Comparison of ENCODE assay signal across 8 cellular contexts in genomic region chr15:31214864-31215489, GRCh38.
DNase-seq lines count a peak whose midpoint lies in the region; ATAC-seq, FAIRE-seq and TF ChIP-seq lines count a peak whose summit lies in the region.

No MANE protein-coding gene starts in this region.

- H3K4me1 ChIP-seq in KMS-11 (ENCODE audit: low read depth, poor library complexity, severe bottlenecking) (peaks cover 45% of the 10 kb centered on the region), mesendoderm (ENCODE audit: control insufficient read depth, low read depth, low read length) (no peaks in the 10 kb centered on the region), upper lobe of right lung (peaks cover 36% of the 10 kb centered on the region)

- H3K27ac Mint-ChIP-seq in Calu3 (ENCODE audit: unreplicated experiment): no peak overlapping the region

- no peak overlapping the region for H4K8ac ChIP-seq in mesendoderm (ENCODE audit: low read depth, low read length)

- H3K27me3 ChIP-seq in KMS-11 (ENCODE audit: insufficient read depth, low read depth) (no peaks in the 10 kb centered on the region), mesendoderm (ENCODE audit: insufficient read depth, low read length, poor library complexity) (no peaks in the 10 kb centered on the region), upper lobe of right lung (no peaks in the 10 kb centered on the region)

- no peaks in the 10 kb centered on the region for H3K36me3 ChIP-seq in KMS-11 (ENCODE audit: insufficient read depth)
- no peaks in the 10 kb centered on the region for H3K36me3 ChIP-seq in mesendoderm (ENCODE audit: control insufficient read depth, insufficient read depth, low read length)
- no peaks in the 10 kb centered on the region for H3K36me3 ChIP-seq in upper lobe of right lung

- H4K20me1 ChIP-seq in KMS-11 (ENCODE audit: insufficient read depth): no peaks in the 10 kb centered on the region

- H3K4me3 ChIP-seq in KMS-11 (IDR thresholded peaks at IDR 0.05; ENCODE audit: insufficient read depth, low read depth, low read length) (no peak overlapping the region), cardiac fibroblast (replicated peaks in 1 of 2; ENCODE audit: low read depth in 2 of 2, low read length in 2 of 2) (peak overlapping the region in 1 of 2 donors; percentile 38), mesendoderm (ENCODE audit: low read length) (no peak overlapping the region), upper lobe of right lung (peak overlapping the region; percentile 63)

- CTCF ChIA-PET in Calu3 (lab: Charles Lee): interaction anchor here (0.8 to 2.0 kb wide), 4 partner anchors 114 to 275 kb away, joined by 3 to 12 read pairs (median 4); no protein-coding TSS in a partner anchor

- no peak overlapping the region for H3K18ac ChIP-seq in mesendoderm (ENCODE audit: low read length)

- no peaks in the 10 kb centered on the region for H3K79me1 ChIP-seq in mesendoderm (ENCODE audit: low read length)

- no peak overlapping the region for H2BK15ac ChIP-seq in mesendoderm (replicated peaks; ENCODE audit: low read depth)

- H3K27me3 Mint-ChIP-seq in Calu3 (ENCODE audit: unreplicated experiment): no peaks in the 10 kb centered on the region

- no peak overlapping the region for H2BK5ac ChIP-seq in mesendoderm (ENCODE audit: low read length)

- H2AFZ ChIP-seq in KMS-11 (ENCODE audit: low read depth): no peak overlapping the region; the same call in 1 of the 2 replicates

- peak overlapping the region; percentile 57 for H3K56ac ChIP-seq in mesendoderm (ENCODE audit: low read length)

- H3K4ac ChIP-seq in mesendoderm (ENCODE audit: low read depth, low read length): no peak overlapping the region

- H3K4me2 ChIP-seq in KMS-11 (peak overlapping the region; percentile 77), mesendoderm (ENCODE audit: low read length) (no peak overlapping the region)

- no peak overlapping the region for H4K5ac ChIP-seq in mesendoderm (ENCODE audit: low read length)

- H3K23ac ChIP-seq in mesendoderm (ENCODE audit: low read length): no peak overlapping the region

- peak; percentile 64 for ATAC-seq in upper lobe of right lung
- no peak for ATAC-seq in HG02798 (IDR thresholded peaks at IDR 0.05; ENCODE audit: poor library complexity, unreplicated experiment)

- H3K4me3 Mint-ChIP-seq in Calu3 (ENCODE audit: low read depth, unreplicated experiment): peak overlapping the region; percentile 63

- intact Hi-C loops in Calu3 (cut with micrococcal nuclease; ENCODE audit: unreplicated experiment): loop anchor here (5.0 to 10.0 kb wide), 2 partner anchors 110 to 222 kb away; partner anchors contain the start of gene KLF13
- intact Hi-C loops in upper lobe of right lung (cut with DNase I): loop anchor here (10.0 kb wide), 1 partner anchor 110 kb away; the partner anchor contains the start of gene KLF13

- no peak overlapping the region for H2AK5ac ChIP-seq in mesendoderm (ENCODE audit: low read length)

- no peaks in the 10 kb centered on the region for H3K4me1 Mint-ChIP-seq in Calu3 (ENCODE audit: low read depth, unreplicated experiment)

- H3K9ac ChIP-seq in KMS-11 (peak overlapping the region; percentile 69; the same call in 1 of the 2 replicates), mesendoderm (ENCODE audit: low read length) (peak overlapping the region; percentile 29)

- H3K79me2 ChIP-seq in KMS-11 (ENCODE audit: insufficient read depth, low read depth) (no peaks in the 10 kb centered on the region), mesendoderm (ENCODE audit: control insufficient read depth, insufficient read depth, low read length) (no peaks in the 10 kb centered on the region)

- TF ChIP-seq CTCF in Calu3 (IDR thresholded peaks at IDR 0.05; ENCODE audit: unreplicated experiment) (no peak), KMS-11 (conservative IDR thresholded peaks at IDR 0.05; ENCODE audit: low read depth, low read length) (no peak), cardiac fibroblast (IDR thresholded peaks at IDR 0.05; ENCODE audit: low read depth, low read length) (no peak), upper lobe of right lung (IDR thresholded peaks at IDR 0.05) (no peak), D721Med (IDR thresholded peaks at IDR 0.05; ENCODE audit: insufficient read depth, missing control alignments) (no peak)

- no CpG with 5 or more reads among the region's 18 CpGs for WGBS in mesendoderm (ENCODE audit: extremely low coverage, insufficient coverage, low lambda C conversion rate)

- no peak overlapping the region for H2BK120ac ChIP-seq in mesendoderm (ENCODE audit: low read depth, low read length)

- H3K36me3 Mint-ChIP-seq in Calu3 (ENCODE audit: insufficient read depth, unreplicated experiment): peaks cover 11% of the 10 kb centered on the region

- no TSS peak for BruUV-seq in Calu3 (replicated peaks; lab: Mats Ljungman, UMichigan)

- no peaks in the 10 kb centered on the region for H3K9me3 ChIP-seq in upper lobe of right lung

- no peaks in the 10 kb centered on the region for H3K9me3 Mint-ChIP-seq in Calu3 (ENCODE audit: low read depth, unreplicated experiment)

- DNase-seq in Calu3 (no peak), cardiac fibroblast (ENCODE audit: low read depth in 2 of 2) (peak; percentile 48 to 89), mesendoderm (no peak), upper lobe of right lung (peak; percentile 92), D721Med (ENCODE audit: insufficient read length, low spot score) (no peak)
- no peak for DNase-seq in effector CD4-positive, alpha-beta T cell

- peak overlapping the region; percentile 84 for H3K27ac ChIP-seq in KMS-11
- no peak overlapping the region for H3K27ac ChIP-seq in mesendoderm (ENCODE audit: low read depth, low read length)
- peak overlapping the region; percentile 99 for H3K27ac ChIP-seq in upper lobe of right lung

- no peak for FAIRE-seq in D721Med (lab: Jason Lieb, UNC)

Comparison
In these comparisons a context has a peak if more than half of its experiments do, and no peak if none do; other contexts are left out.
1. DNase-seq: peak in cardiac fibroblast (2 of 2) and upper lobe of right lung (single experiment); none in Calu3 (single experiment), mesendoderm (single experiment), effector CD4-positive, alpha-beta T cell (single experiment) and D721Med (single experiment).